In the genomic region with DNA sequence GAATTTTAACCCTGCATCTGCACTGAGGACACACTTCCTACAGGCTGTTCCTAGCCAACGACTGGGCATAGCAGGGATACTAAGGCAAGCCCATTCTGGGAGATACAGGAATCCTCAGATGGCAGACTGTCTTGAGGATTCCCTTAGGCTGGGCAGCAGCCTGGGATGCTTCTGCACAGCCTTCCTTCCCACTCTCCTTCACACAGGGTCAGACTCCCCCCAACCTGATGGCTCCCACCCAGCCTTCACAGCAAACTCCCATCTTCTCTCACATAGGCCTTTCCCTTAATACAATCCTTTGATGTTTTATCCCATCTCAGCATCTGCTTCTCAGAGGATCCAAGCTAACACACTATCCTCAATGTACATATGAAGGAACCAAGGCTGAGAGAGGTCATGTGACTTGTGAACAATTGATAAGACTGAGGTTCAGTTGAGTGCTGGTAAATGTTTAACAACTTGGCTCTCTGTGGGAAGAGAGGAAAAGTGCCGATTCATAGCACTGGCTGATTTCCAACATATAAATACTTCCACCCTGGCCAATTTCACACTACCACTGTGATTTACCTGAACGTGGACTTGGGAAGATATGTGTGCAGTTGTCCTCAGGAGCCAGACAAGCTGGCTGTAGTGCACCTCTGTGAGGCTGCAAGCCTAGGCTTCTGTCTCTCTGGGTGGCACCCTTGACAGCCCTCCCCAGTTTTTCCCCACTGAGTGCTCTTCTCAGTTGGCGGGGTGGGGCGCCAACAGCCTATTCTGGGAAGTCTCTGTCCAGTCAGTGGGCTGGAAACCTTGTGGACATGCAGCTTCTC, we compare ENCODE assay signal across 13 cellular contexts.
DNase-seq lines count a peak whose midpoint lies in the region; ATAC-seq, FAIRE-seq and TF ChIP-seq lines count a peak whose summit lies in the region.
"Had no signal": no experiment of that assay in that cellular context is flagged by ENCODE, and none has a peak within 500 bp of the region (broad histone marks: within the 10 kb centered on the region; RNA-seq: fewer than 3 reads in every experiment).

No MANE protein-coding gene starts in this region.

- H3K27ac ChIP-seq in small intestine (ENCODE audit: low read depth in 1 of 2, low read length in 1 of 2): peak overlapping the region in 1 of 2 donors; percentile 63
- no peak overlapping the region for H3K27ac ChIP-seq in spleen
- H3K27ac ChIP-seq: tibial artery had no signal

- intact Hi-C loops in spleen (cut with DNase I; ENCODE audit: low total_unique reads) (no loop called here), posterior vena cava (cut with DNase I) (no loop called here)

- no peak for ATAC-seq in GM19395 (IDR thresholded peaks at IDR 0.05; ENCODE audit: unreplicated experiment)

- H3K4me1 ChIP-seq in adipocyte (ENCODE audit: control insufficient read depth, insufficient read depth, low read length): peaks cover 15% of the 10 kb centered on the region
- H3K4me1 ChIP-seq in small intestine (ENCODE audit: control insufficient read depth in 2 of 2, insufficient read depth in 1 of 2, low read depth in 1 of 2, low read length in 1 of 2): peaks cover 2 to 4% of the 10 kb centered on the region in 2 donors
- H3K4me1 ChIP-seq in spleen: no peaks in the 10 kb centered on the region

- no peaks in the 10 kb centered on the region for H3K27me3 ChIP-seq in adipocyte (replicated peaks; ENCODE audit: control insufficient read depth, insufficient read depth, low read length)
- H3K27me3 ChIP-seq in small intestine (ENCODE audit: control insufficient read depth in 2 of 2, insufficient read depth in 2 of 2, low read length in 2 of 2): no peaks in the 10 kb centered on the region
- no peaks in the 10 kb centered on the region for H3K27me3 ChIP-seq in spleen (replicated peaks in 1 of 7)
- H3K27me3 ChIP-seq: tibial artery had no signal

- WGBS in small intestine, 3 donors: 39 to 59% (median 43%) methylated on average over 5 of the region's 5 CpGs
- 61 to 79% (median 65%) methylated on average over 5 of the region's 5 CpGs for WGBS in spleen, 5 donors

- TF ChIP-seq POLR2A in spleen (IDR thresholded peaks at IDR 0.05): no peak

- DNase-seq in HCEC 1CT: peak; percentile 22
- peak; percentile 33 for DNase-seq in adipocyte (ENCODE audit: low read depth)
- peak; percentile 73 for DNase-seq in fibroblast of the aortic adventitia (ENCODE audit: low read depth)
- peak; percentile 97 for DNase-seq in small intestine
- DNase-seq in spleen: no peak
- no peak for DNase-seq in posterior vena cava (ENCODE audit: low spot score)
- DNase-seq in NOMO-1 treated with DMSO at 0.1 percent for 48 hours (lab: John Stamatoyannopoulos, UW; ENCODE audit: unreplicated experiment): no peak
- DNase-seq: activated CD4-positive, alpha-beta memory T cell treated with anti-CD3 and anti-CD28 coated beads, Interleukin-2, amount 10 ng/mL, durations not matched to agents 7 days and 5 days; nucleus accumbens; RPMI8226; tibial artery had no signal

- H3K4me3 ChIP-seq in adipocyte (ENCODE audit: low read length) (no peak overlapping the region), fibroblast of the aortic adventitia (ENCODE audit: low read depth, low read length) (no peak overlapping the region), small intestine (ENCODE audit: low read depth in 1 of 2, low read length in 2 of 2) (no peak overlapping the region), spleen (no peak overlapping the region)
- H3K4me3 ChIP-seq: tibial artery had no signal

- H3K9ac ChIP-seq in adipocyte (ENCODE audit: low read length): no peak overlapping the region

- H3K36me3 ChIP-seq in adipocyte (ENCODE audit: control insufficient read depth, insufficient read depth, low read length, severe bottlenecking) (no peaks in the 10 kb centered on the region), small intestine (ENCODE audit: control insufficient read depth in 2 of 2, insufficient read depth in 2 of 2, low read length in 2 of 2) (no peaks in the 10 kb centered on the region), spleen (no peaks in the 10 kb centered on the region)
- H3K36me3 ChIP-seq: tibial artery had no signal

- peak; percentile 23 for FAIRE-seq in small intestine (lab: Jason Lieb, UNC)
- FAIRE-seq: endometrium had no signal

- TF ChIP-seq CTCF in fibroblast of the aortic adventitia (IDR thresholded peaks at IDR 0.05; ENCODE audit: insufficient read depth, low read length) (no peak), spleen (IDR thresholded peaks at IDR 0.05 in 8 of 11, conservative IDR thresholded peaks at IDR 0.05 in 3 of 11) (no peak)

- no peaks in the 10 kb centered on the region for H3K9me3 ChIP-seq in adipocyte (ENCODE audit: control insufficient read depth, low read length)
- H3K9me3 ChIP-seq in small intestine (ENCODE audit: control insufficient read depth, low read depth): no peaks in the 10 kb centered on the region
- H3K9me3 ChIP-seq in spleen: no peaks in the 10 kb centered on the region
- H3K9me3 ChIP-seq: tibial artery had no signal

Comparison
In these comparisons a context has a peak if more than half of its experiments do, and no peak if none do; other contexts are left out.
1. DNase-seq: peak in HCEC 1CT (single experiment), adipocyte (single experiment), fibroblast of the aortic adventitia (single experiment) and small intestine (single experiment); none in spleen (single experiment), posterior vena cava (single experiment) and NOMO-1 treated with DMSO at 0.1 percent for 48 hours (single experiment).